Comparison of ENCODE assay signal across 26 cellular contexts in genomic region chr20:31909253-31910070, GRCh38. TPM values are rescaled to one million over a fixed set of nuclear protein-coding genes. Genes with fewer than 3 reads are reported as not detected.
"Had no signal": no experiment of that assay in that cellular context is flagged by ENCODE, and none has a peak within 500 bp of the region (broad histone marks: within the 10 kb centered on the region; RNA-seq: fewer than 3 reads in every experiment).

No MANE protein-coding gene starts in this region.

- FAIRE-seq: endothelial cell of umbilical vein had no signal

- H3K27me3 ChIP-seq: colonic mucosa, testis, tibial nerve had no signal

- H3K4me3 ChIP-seq: colonic mucosa, psoas muscle, skin epidermis, testis, tibial nerve had no signal

- DNase-seq: colonic mucosa; dermis blood vessel endothelial cell; erythroblast; foreskin melanocyte; head of caudate nucleus; hippocampal formation; left colon; left ventricle myocardium superior; mesendoderm; naive thymus-derived CD4-positive, alpha-beta T cell; nephron progenitor cell; psoas muscle; retina; stimulated activated CD4-positive, alpha-beta T cell treated with anti-CD3 and anti-CD28 coated beads, Interleukin-2, amount 100 ng/mL, for 24 hours; stimulated activated CD4-positive, alpha-beta T cell treated with anti-CD3 and anti-CD28 coated beads, Interleukin-4, amount 100 ng/mL, for 4 hours; stimulated activated naive B cell treated with anti-CD40 and anti-IgM and Interleukin-4, amounts not matched to agents 10 μg/mL and 1 μg/mL and 100 μg/mL, for 72 hours; stimulated activated naive CD8-positive, alpha-beta T cell treated with anti-CD3 and anti-CD28 coated beads, Interleukin-15, amount 100 ng/mL, for 72 hours; testis had no signal

- H3K36me3 ChIP-seq: colonic mucosa, tibial nerve had no signal

- H3K27ac ChIP-seq: colonic mucosa, psoas muscle, skin epidermis, testis, tibial nerve had no signal

- H3K9me3 ChIP-seq: colonic mucosa, psoas muscle, testis, tibial nerve had no signal

- ATAC-seq: left colon; left ventricle myocardium superior; naive thymus-derived CD4-positive, alpha-beta T cell; psoas muscle; sciatic nerve; stimulated activated naive B cell treated with anti-CD40 and anti-IgM and Interleukin-4, amounts not matched to agents 10 μg/mL and 1 μg/mL and 100 μg/mL, for 72 hours; stimulated activated naive CD8-positive, alpha-beta T cell treated with anti-CD3 and anti-CD28 coated beads, Interleukin-15, amount 100 ng/mL, for 72 hours had no signal

- H3K4me1 ChIP-seq: colonic mucosa, psoas muscle, testis, tibial nerve had no signal

RNA-seq across cellular contexts. Expression of gene TTLL9, which starts 39.0 kb away (rescaled TPM):
- total RNA-seq: colonic mucosa; dermis blood vessel endothelial cell; endothelial cell of umbilical vein; kidney epithelial cell; left ventricle myocardium superior; mononuclear cell; naive thymus-derived CD4-positive, alpha-beta T cell; psoas muscle had no signal
- polyA plus RNA-seq: naive thymus-derived CD4-positive, alpha-beta T cell had no signal

RNA-seq across cellular contexts. Expression of gene DUSP15, which starts 39.1 kb away (rescaled TPM):
- total RNA-seq: endothelial cell of umbilical vein; mononuclear cell; naive thymus-derived CD4-positive, alpha-beta T cell had no signal
- polyA plus RNA-seq: naive thymus-derived CD4-positive, alpha-beta T cell had no signal

RNA-seq across cellular contexts. Expression of gene XKR7, which starts 58.5 kb away (rescaled TPM):
- total RNA-seq: dermis blood vessel endothelial cell, left ventricle myocardium superior, lung microvascular endothelial cell, sciatic nerve, subcutaneous adipose tissue, tibial nerve had no signal
- polyA plus RNA-seq: endothelial cell of umbilical vein; naive thymus-derived CD4-positive, alpha-beta T cell had no signal
